ENCODE assay signal across 21 cellular contexts in the genomic region with DNA sequence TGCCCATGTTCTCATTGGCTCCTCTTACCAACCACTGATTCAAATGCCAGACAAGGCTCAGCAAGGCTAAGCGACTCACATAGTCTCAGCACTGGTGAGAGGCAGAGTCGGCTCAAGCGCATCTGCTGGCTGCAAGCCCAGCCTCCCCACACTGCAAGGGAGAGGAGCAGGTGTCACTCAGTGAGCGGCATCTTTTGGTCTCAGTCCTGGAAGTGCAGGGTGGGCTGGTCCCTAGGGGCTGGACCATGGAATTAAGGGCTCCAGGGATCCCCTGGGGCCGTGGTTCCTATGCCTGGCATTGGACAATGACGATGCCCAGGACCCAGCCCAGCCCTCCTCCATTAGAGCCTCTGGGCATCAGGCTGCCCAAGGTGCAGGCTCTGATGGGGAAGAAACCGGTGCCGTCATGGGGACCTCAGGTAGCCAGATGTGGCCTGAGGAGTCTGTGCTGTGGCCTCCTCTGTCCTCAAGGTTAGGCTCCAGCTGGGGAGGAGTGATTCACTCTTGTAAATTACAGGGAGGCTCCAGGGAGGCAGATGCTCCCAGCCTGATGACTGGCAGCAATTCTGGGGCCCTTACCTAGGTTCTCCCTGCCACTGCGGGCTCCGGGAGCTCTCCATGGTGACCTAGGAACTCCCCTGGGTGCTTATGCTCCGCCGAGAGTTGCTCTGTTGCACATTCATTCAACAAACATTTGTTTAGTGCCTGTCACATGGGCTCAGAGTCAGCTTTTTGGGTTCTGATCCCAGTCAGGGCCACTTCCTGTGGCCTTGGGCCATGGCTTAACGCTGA. TPM values are rescaled to one million over a fixed set of nuclear protein-coding genes. Genes with fewer than 3 reads are reported as not detected.
DNase-seq lines count a peak whose midpoint lies in the region; ATAC-seq, FAIRE-seq and TF ChIP-seq lines count a peak whose summit lies in the region.
"Had no signal": no experiment of that assay in that cellular context is flagged by ENCODE, and none has a peak within 500 bp of the region (broad histone marks: within the 10 kb centered on the region; RNA-seq: fewer than 3 reads in every experiment).

No MANE protein-coding gene starts in this region.

- H2AFZ ChIP-seq in GM12878 (ENCODE audit: control insufficient read depth, low read depth, low read length): no peak overlapping the region
- no peak overlapping the region for H2AFZ ChIP-seq in neural progenitor cell (replicated peaks)

- SMC1A ChIA-PET in GM12878 (lab: Charles Lee; ENCODE audit: uncharacterized antibody, unreplicated experiment): no interaction called here

- no peak for FAIRE-seq in GM12878 (lab: Jason Lieb, UNC)
- FAIRE-seq: GM12892 had no signal

- TF ChIP-seq POLR2A in GM15510 (IDR thresholded peaks at IDR 0.05; ENCODE audit: borderline replicate concordance, extremely low read depth, insufficient read length) (peak; percentile 27), GM12878 (IDR thresholded peaks at IDR 0.05; ENCODE audit: low read depth, low read length) (peak; percentile 23; the same call in 1 of the 2 replicates)

- DNase-seq in NCI-H1092 (lab: John Stamatoyannopoulos, UW) (peak; percentile 27), GM12878 (ENCODE audit: low read depth, low spot score) (no peak), mesothelial cell of epicardium (ENCODE audit: low spot score in 2 of 2, unreplicated experiment in 2 of 2) (no peak), neural progenitor cell (ENCODE audit: low spot score) (no peak), dedifferentiated amniotic fluid mesenchymal stem cell (ENCODE audit: extremely low spot score) (no peak), NCI-H526 (lab: John Stamatoyannopoulos, UW) (no peak)
- no peak for DNase-seq in stimulated activated CD4-positive, alpha-beta T cell treated with anti-CD3 and anti-CD28 coated beads, Interleukin-2, amount 100 ng/mL, for 24 hours
- DNase-seq: activated B cell treated with CpG ODN at 0.5 μM for 24 hours; activated effector memory CD4-positive, alpha-beta T cell treated with anti-CD3 and anti-CD28 coated beads, Interleukin-2, amount 50 U/mL, for 16 hours; Calu3; effector memory CD8-positive, alpha-beta T cell; immature natural killer cell; natural killer cell; NCI-H146; SHP77 treated with DMSO at 0.1 percent for 48 hours; T-helper 17 cell had no signal

- 66% methylated on average over 13 of the region's 13 CpGs for WGBS in GM12878 (ENCODE audit: insufficient coverage, insufficient replicate concordance, low lambda C conversion rate, missing lambda C conversion rate)

- POLR2A ChIA-PET in GM12878 (lab: Charles Lee): no interaction called here

- TF ChIP-seq CTCF in GM12878 (IDR thresholded peaks at IDR 0.05 in 2 of 3, conservative IDR thresholded peaks at IDR 0.05 in 1 of 3; ENCODE audit: control insufficient read depth in 2 of 3, extremely low read depth in 1 of 3, insufficient read depth in 1 of 3, low read depth in 3 of 3, low read length in 3 of 3) (no peak), mesothelial cell of epicardium (IDR thresholded peaks at IDR 0.05; ENCODE audit: unreplicated experiment) (no peak), neural progenitor cell (IDR thresholded peaks at IDR 0.05) (no peak)

- H3K27ac ChIP-seq in GM12878 (ENCODE audit: control insufficient read depth, insufficient read depth) (no peak overlapping the region), neural progenitor cell (no peak overlapping the region)
- H3K27ac ChIP-seq: heart left ventricle, prostate gland had no signal

- H3F3A ChIP-seq in neural progenitor cell (ENCODE audit: low read depth): peaks cover 4% of the 10 kb centered on the region

- H3K36me3 ChIP-seq in GM12878 (ENCODE audit: control insufficient read depth in 2 of 2, insufficient read depth in 2 of 2, low read length in 1 of 2): peaks cover 30 to 47% of the 10 kb centered on the region in 2 experiments
- peaks cover 3% of the 10 kb centered on the region for H3K36me3 ChIP-seq in neural progenitor cell
- H3K36me3 ChIP-seq: prostate gland had no signal

- H3K79me2 ChIP-seq in GM12878 (ENCODE audit: control insufficient read depth, insufficient read depth, low read length) (no peaks in the 10 kb centered on the region), neural progenitor cell (ENCODE audit: low read depth) (peaks cover 12% of the 10 kb centered on the region)

- CTCF ChIA-PET in GM12878 (lab: Yijun Ruan, JAX): no interaction called here

- no peak for TF ChIP-seq EP300 in GM12878 (IDR thresholded peaks at IDR 0.05; ENCODE audit: borderline replicate concordance in 1 of 2, control insufficient read depth in 1 of 2, low read depth in 2 of 2, low read length in 2 of 2)

- intact Hi-C loops in GM12878 (cut with micrococcal nuclease; ENCODE audit: unreplicated experiment): no loop called here

- H3K36me3 Mint-ChIP-seq in mesothelial cell of epicardium (peaks cover 23% of the 10 kb centered on the region), neural progenitor cell (peaks cover 30% of the 10 kb centered on the region)
- H3K36me3 Mint-ChIP-seq: natural killer cell had no signal

- peak overlapping the region; percentile 25 for H3K27ac Mint-ChIP-seq in mesothelial cell of epicardium
- H3K27ac Mint-ChIP-seq in neural progenitor cell: no peak overlapping the region
- H3K27ac Mint-ChIP-seq: activated B cell treated with CpG ODN at 0.5 μM for 24 hours; effector memory CD8-positive, alpha-beta T cell; natural killer cell; T-helper 17 cell had no signal

- H3K9me3 Mint-ChIP-seq in mesothelial cell of epicardium (no peaks in the 10 kb centered on the region), neural progenitor cell (no peaks in the 10 kb centered on the region)
- H3K9me3 Mint-ChIP-seq: activated B cell treated with CpG ODN at 0.5 μM for 24 hours; effector memory CD8-positive, alpha-beta T cell; immature natural killer cell; natural killer cell had no signal

- H3K4me1 ChIP-seq in GM12878 (ENCODE audit: control insufficient read depth, insufficient read depth, low read length) (peaks cover under 1% of the 10 kb centered on the region; the same call in 1 of the 2 replicates), neural progenitor cell (no peaks in the 10 kb centered on the region)

- H3K27me3 ChIP-seq in GM12878 (replicated peaks in 1 of 2; ENCODE audit: control insufficient read depth in 2 of 2, insufficient read depth in 2 of 2, low read length in 1 of 2): no peaks in the 10 kb centered on the region
- H3K27me3 ChIP-seq in neural progenitor cell: no peaks in the 10 kb centered on the region
- H3K27me3 ChIP-seq: heart left ventricle had no signal

- H3K4me2 ChIP-seq in GM12878 (ENCODE audit: control insufficient read depth, insufficient read depth) (no peak overlapping the region), neural progenitor cell (no peak overlapping the region)

- TF ChIP-seq RAD21 in GM12878 (IDR thresholded peaks at IDR 0.05; ENCODE audit: insufficient read depth, low read depth, low read length): no peak

- BruUV-seq in GM12878 (replicated peaks; lab: Mats Ljungman, UMichigan): no TSS peak

- no peak overlapping the region for H3K4me3 ChIP-seq in GM12878
- H3K4me3 ChIP-seq in neural progenitor cell: no peak overlapping the region
- H3K4me3 ChIP-seq: heart left ventricle, prostate gland had no signal

- H3K9me3 ChIP-seq in GM12878 (replicated peaks; ENCODE audit: control insufficient read depth, insufficient read depth, low read length) (no peaks in the 10 kb centered on the region), neural progenitor cell (ENCODE audit: low read depth) (no peaks in the 10 kb centered on the region)
- H3K9me3 ChIP-seq: heart left ventricle, prostate gland had no signal

- no peak for ATAC-seq in GM12878
- ATAC-seq: effector memory CD8-positive, alpha-beta T cell; heart left ventricle; natural killer cell; T-helper 17 cell had no signal

- H3K27me3 Mint-ChIP-seq in mesothelial cell of epicardium (ENCODE audit: low read depth) (no peaks in the 10 kb centered on the region), neural progenitor cell (ENCODE audit: insufficient read depth, low read depth) (no peaks in the 10 kb centered on the region)
- H3K27me3 Mint-ChIP-seq: activated B cell treated with CpG ODN at 0.5 μM for 24 hours; effector memory CD8-positive, alpha-beta T cell; T-helper 17 cell had no signal

- H3K4me3 Mint-ChIP-seq in mesothelial cell of epicardium: no peak overlapping the region
- H3K4me3 Mint-ChIP-seq in neural progenitor cell: no peak overlapping the region
- H3K4me3 Mint-ChIP-seq: activated B cell treated with CpG ODN at 0.5 μM for 24 hours; effector memory CD8-positive, alpha-beta T cell; immature natural killer cell; natural killer cell; T-helper 17 cell had no signal

- H4K20me1 ChIP-seq in GM12878 (ENCODE audit: control insufficient read depth, insufficient read depth) (no peaks in the 10 kb centered on the region), neural progenitor cell (ENCODE audit: low read depth) (peaks cover 29% of the 10 kb centered on the region)

- H3K9ac ChIP-seq in GM12878 (ENCODE audit: control insufficient read depth, insufficient read depth, low read length): no peak overlapping the region
- no peak overlapping the region for H3K9ac ChIP-seq in neural progenitor cell

- no peaks in the 10 kb centered on the region for H3K4me1 Mint-ChIP-seq in mesothelial cell of epicardium
- H3K4me1 Mint-ChIP-seq in neural progenitor cell: no peaks in the 10 kb centered on the region
- H3K4me1 Mint-ChIP-seq: activated B cell treated with CpG ODN at 0.5 μM for 24 hours, natural killer cell, T-helper 17 cell had no signal

- in situ Hi-C loops in GM12878 (cut with MboI): no loop called here

- RAD21 ChIA-PET in GM12878 (lab: Charles Lee; ENCODE audit: unreplicated experiment): interaction anchor here (1.5 kb wide), 1 partner anchor 14 kb away, joined by 3 read pairs; no protein-coding TSS in a partner anchor

RNA-seq across cellular contexts. Expression of a gene that starts 28.0 kb away (rescaled TPM):
- total RNA-seq in GM12878 (2013; cell fraction: nucleolus; rRNA removed): 213 and 225 TPM in 2 replicates
- total RNA-seq in GM12878 (2014; rRNA removed): 156 and 158 TPM in 2 replicates
- 142 and 152 TPM in 2 replicates for total RNA-seq in GM12878 (2014; rRNA removed; fragmentation: Illumina TruSeq; extraction: Trizol)
- 294 and 315 TPM in 2 replicates for total RNA-seq in GM12878 (2021)
- polyA plus RNA-seq in GM12878 (2011; ENCODE audit: low read depth): 88.1 TPM
- polyA plus RNA-seq in GM12878 (2011; rRNA removed): 165 and 313 TPM in 2 replicates
- polyA plus RNA-seq in GM12878 (2011; cell fraction: cytosol; rRNA removed): 385 and 386 TPM in 2 replicates
- 355 and 386 TPM in 2 replicates for polyA plus RNA-seq in GM12878 (2011; cell fraction: nucleus; rRNA removed)
- polyA plus RNA-seq in GM12878 (2012): 145 and 173 TPM in 2 replicates
- polyA plus RNA-seq in GM12878 (2014; fragmentation: Illumina TruSeq; extraction: Trizol): 312 and 333 TPM in 2 replicates
- polyA plus RNA-seq in GM12878 (2014; fragmentation: Nextera tagmentation; extraction: Ambion mirVana): 1 to 10 TPM; 3.3 to 6.4 TPM
- polyA plus RNA-seq in GM12878 (2014; rRNA removed): 188 and 204 TPM in 2 replicates
- 10 to 100 TPM; 92.1 to 92.7 TPM for polyA plus RNA-seq in GM12878 (2016; fragmentation: Nextera tagmentation; extraction: Ambion mirVana)
- 615 and 704 TPM in 2 replicates for polyA minus RNA-seq in GM12878 (2011; rRNA and poly(A)+ RNA removed)
- 158 and 174 TPM in 2 replicates for polyA minus RNA-seq in GM12878 (2011; cell fraction: cytosol; rRNA and poly(A)+ RNA removed)
- polyA minus RNA-seq in GM12878 (2011; cell fraction: nucleus; rRNA and poly(A)+ RNA removed): 88.4 and 155 TPM in 2 replicates
- 317 to 337 TPM (median 324 TPM) in 3 replicates for total RNA-seq in mesothelial cell of epicardium
- total RNA-seq in neural progenitor cell (ENCODE audit: low replicate concordance): 233 and 407 TPM in 2 replicates
- total RNA-seq: HT-29 had no signal

RNA-seq across cellular contexts. Expression of a gene that starts 35.2 kb away (rescaled TPM):
- 30.8 and 34.8 TPM in 2 replicates for total RNA-seq in GM12878 (2013; cell fraction: nucleolus; rRNA removed)
- 7.2 and 9.3 TPM in 2 replicates for total RNA-seq in GM12878 (2014; rRNA removed)
- 2.3 and 3.2 TPM in 2 replicates for total RNA-seq in GM12878 (2014; rRNA removed; fragmentation: Illumina TruSeq; extraction: Trizol)
- total RNA-seq in GM12878 (2021): 5.7 and 7.7 TPM in 2 replicates
- polyA plus RNA-seq in GM12878 (2011; ENCODE audit: low read depth): 2.6 TPM
- polyA plus RNA-seq in GM12878 (2011; rRNA removed): 3.9 and 7.5 TPM in 2 replicates
- 8.7 and 13.3 TPM in 2 replicates for polyA plus RNA-seq in GM12878 (2011; cell fraction: cytosol; rRNA removed)
- polyA plus RNA-seq in GM12878 (2011; cell fraction: nucleus; rRNA removed): 80.2 and 98.8 TPM in 2 replicates
- polyA plus RNA-seq in GM12878 (2012): 6.8 and 7.1 TPM in 2 replicates
- polyA plus RNA-seq in GM12878 (2014; fragmentation: Illumina TruSeq; extraction: Trizol): 2.3 and 4.2 TPM in 2 replicates
- under 1 TPM; 0.23 to 0.44 TPM for polyA plus RNA-seq in GM12878 (2014; fragmentation: Nextera tagmentation; extraction: Ambion mirVana)
- polyA plus RNA-seq in GM12878 (2014; rRNA removed): 6.8 and 8.1 TPM in 2 replicates
- polyA plus RNA-seq in GM12878 (2016; fragmentation: Nextera tagmentation; extraction: Ambion mirVana): 1 to 10 TPM; 1.4 to 4.2 TPM
- polyA minus RNA-seq in GM12878 (2011; rRNA and poly(A)+ RNA removed): 4.1 and 9.9 TPM in 2 replicates
- polyA minus RNA-seq in GM12878 (2011; cell fraction: cytosol; rRNA and poly(A)+ RNA removed): 4.9 and 6.8 TPM in 2 replicates
- 6.8 and 9.2 TPM in 2 replicates for polyA minus RNA-seq in GM12878 (2011; cell fraction: nucleus; rRNA and poly(A)+ RNA removed)
- total RNA-seq in mesothelial cell of epicardium: 6.1 to 8.9 TPM (median 8.0 TPM) in 3 replicates
- 10.1 and 28.7 TPM in 2 replicates for total RNA-seq in neural progenitor cell (ENCODE audit: low replicate concordance)

RNA-seq across cellular contexts. Expression of a gene that starts 39.3 kb away (rescaled TPM):
- 70.4 and 77.9 TPM in 2 replicates for total RNA-seq in GM12878 (2013; cell fraction: nucleolus; rRNA removed)
- 38.9 and 44.1 TPM in 2 replicates for total RNA-seq in GM12878 (2014; rRNA removed)
- 37.5 and 42.3 TPM in 2 replicates for total RNA-seq in GM12878 (2014; rRNA removed; fragmentation: Illumina TruSeq; extraction: Trizol)
- 45.5 and 49.2 TPM in 2 replicates for total RNA-seq in GM12878 (2021)
- polyA plus RNA-seq in GM12878 (2011; ENCODE audit: low read depth): 9.2 TPM
- polyA plus RNA-seq in GM12878 (2011; rRNA removed): 69.1 and 73.9 TPM in 2 replicates
- polyA plus RNA-seq in GM12878 (2011; cell fraction: cytosol; rRNA removed): 58.3 and 63.7 TPM in 2 replicates
- 41.9 and 45.9 TPM in 2 replicates for polyA plus RNA-seq in GM12878 (2011; cell fraction: nucleus; rRNA removed)
- polyA plus RNA-seq in GM12878 (2012): 13.8 and 20.9 TPM in 2 replicates
- polyA plus RNA-seq in GM12878 (2014; fragmentation: Illumina TruSeq; extraction: Trizol): 39.1 and 47.2 TPM in 2 replicates
- 10 to 100 TPM in 1 of 2 experiments, 1 to 10 TPM in 1; 8.8 to 14.6 TPM for polyA plus RNA-seq in GM12878 (2014; fragmentation: Nextera tagmentation; extraction: Ambion mirVana)
- 32.7 and 34.6 TPM in 2 replicates for polyA plus RNA-seq in GM12878 (2014; rRNA removed)
- polyA plus RNA-seq in GM12878 (2016; fragmentation: Nextera tagmentation; extraction: Ambion mirVana): 10 to 100 TPM; 47.7 to 49.5 TPM
- 79.7 and 106 TPM in 2 replicates for polyA minus RNA-seq in GM12878 (2011; rRNA and poly(A)+ RNA removed)
- 32.2 and 57.0 TPM in 2 replicates for polyA minus RNA-seq in GM12878 (2011; cell fraction: cytosol; rRNA and poly(A)+ RNA removed)
- 33.6 and 63.5 TPM in 2 replicates for polyA minus RNA-seq in GM12878 (2011; cell fraction: nucleus; rRNA and poly(A)+ RNA removed)
- total RNA-seq in mesothelial cell of epicardium: 108 to 115 TPM (median 108 TPM) in 3 replicates
- total RNA-seq in neural progenitor cell (ENCODE audit: low replicate concordance): 163 and 184 TPM in 2 replicates
